ENCODE assay signal across 8 cellular contexts in the genomic region with DNA sequence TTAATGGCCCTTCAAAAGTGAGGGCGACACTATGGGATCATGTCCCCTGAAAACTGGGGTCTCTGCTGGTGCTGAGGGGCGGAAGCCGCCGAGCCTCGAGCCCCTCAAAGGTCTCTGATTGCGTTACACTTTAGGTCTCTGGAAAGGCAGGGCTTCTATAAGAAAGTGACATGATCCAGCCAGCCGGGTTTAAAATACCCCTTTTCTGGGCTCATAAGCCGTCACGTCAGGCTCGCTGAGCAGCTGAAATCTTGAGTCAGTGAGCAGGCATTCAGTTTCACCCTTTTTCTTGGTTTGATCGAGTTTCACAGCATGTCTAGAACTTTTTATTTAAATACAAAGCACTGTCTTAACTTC. TPM values are rescaled to one million over a fixed set of nuclear protein-coding genes. Genes with fewer than 3 reads are reported as not detected.
DNase-seq lines count a peak whose midpoint lies in the region; ATAC-seq, FAIRE-seq and TF ChIP-seq lines count a peak whose summit lies in the region.
"Had no signal": no experiment of that assay in that cellular context is flagged by ENCODE, and none has a peak within 500 bp of the region (broad histone marks: within the 10 kb centered on the region; RNA-seq: fewer than 3 reads in every experiment).

No MANE protein-coding gene starts in this region.

- peaks cover 33% of the 10 kb centered on the region for H3K79me2 ChIP-seq in astrocyte (ENCODE audit: insufficient read depth, low read length)

- no peaks in the 10 kb centered on the region for H3K9me3 Mint-ChIP-seq in astrocyte (ENCODE audit: unreplicated experiment)
- peaks cover 0 to 4% (median 0%) of the 10 kb centered on the region in 9 donors for H3K9me3 Mint-ChIP-seq in naive thymus-derived CD8-positive, alpha-beta T cell

- peaks cover 18% of the 10 kb centered on the region for H3K36me3 ChIP-seq in ES-I3 (ENCODE audit: insufficient read depth, low read length)
- H3K36me3 ChIP-seq in astrocyte (ENCODE audit: insufficient read depth, low read length), result peaks cover 18% of the 10 kb centered on the region
- peaks cover 0 to 20% (median 18%) of the 10 kb centered on the region in 9 donors for H3K36me3 ChIP-seq in heart left ventricle

- ATAC-seq in naive thymus-derived CD8-positive, alpha-beta T cell, result no peak
- ATAC-seq in HG03378 (IDR thresholded peaks at IDR 0.05; ENCODE audit: unreplicated experiment) (no peak), heart left ventricle (no peak), HG03342 (IDR thresholded peaks at IDR 0.05; ENCODE audit: unreplicated experiment) (no peak)

- H3K27me3 Mint-ChIP-seq in astrocyte (ENCODE audit: low read depth, unreplicated experiment), result no peaks in the 10 kb centered on the region
- H3K27me3 Mint-ChIP-seq in naive thymus-derived CD8-positive, alpha-beta T cell, result peaks cover 0 to 13% (median 0%) of the 10 kb centered on the region in 5 donors

- DNase-seq in LNCaP clone FGC (ENCODE audit: low read depth) (no peak), astrocyte (ENCODE audit: low read depth) (peak; percentile 24), heart left ventricle (no peak)
- no peak for DNase-seq in naive thymus-derived CD8-positive, alpha-beta T cell

- TF ChIP-seq POLR2A in heart left ventricle (IDR thresholded peaks at IDR 0.05), result no peak

- H3K9me3 ChIP-seq in ES-I3 (ENCODE audit: control insufficient read depth, insufficient read depth, low read length) (no peaks in the 10 kb centered on the region), astrocyte (ENCODE audit: insufficient read depth, low read depth, low read length) (no peaks in the 10 kb centered on the region), heart left ventricle (no peaks in the 10 kb centered on the region)

- FAIRE-seq in astrocyte (lab: Jason Lieb, UNC), result no peak

- H3K27ac ChIP-seq in astrocyte (ENCODE audit: low read depth, low read length) (peak overlapping the region; percentile 95), heart left ventricle (no peak overlapping the region)

- H4K20me1 ChIP-seq in astrocyte (ENCODE audit: insufficient read depth, low read length), result no peaks in the 10 kb centered on the region

- H3K27me3 ChIP-seq in astrocyte (ENCODE audit: insufficient read depth, low read length) (no peaks in the 10 kb centered on the region), heart left ventricle (no peaks in the 10 kb centered on the region)

- 2 to 10% (median 6%) methylated on average over 10 to 11 of the region's 11 CpGs for WGBS in heart left ventricle, 4 donors

- H3K9ac ChIP-seq in ES-I3 (ENCODE audit: low read depth, low read length) (peak overlapping the region; percentile 95), astrocyte (ENCODE audit: low read length) (peak overlapping the region; percentile 94)

- peaks cover 14% of the 10 kb centered on the region for H3K4me1 Mint-ChIP-seq in astrocyte (ENCODE audit: low read depth, unreplicated experiment)
- H3K4me1 Mint-ChIP-seq in naive thymus-derived CD8-positive, alpha-beta T cell, result peaks cover 9 to 42% (median 22%) of the 10 kb centered on the region in 4 donors

- no peaks in the 10 kb centered on the region for H3K36me3 Mint-ChIP-seq in astrocyte (ENCODE audit: low read depth, unreplicated experiment)
- peaks cover 2 to 20% (median 9%) of the 10 kb centered on the region in 3 donors for H3K36me3 Mint-ChIP-seq in naive thymus-derived CD8-positive, alpha-beta T cell

- H3K27ac Mint-ChIP-seq in astrocyte (ENCODE audit: unreplicated experiment), result peak overlapping the region; percentile 99
- peak overlapping the region in 3 of 10 donors; percentile 98 for H3K27ac Mint-ChIP-seq in naive thymus-derived CD8-positive, alpha-beta T cell

- H3K4me1 ChIP-seq in ES-I3 (ENCODE audit: insufficient read depth, low read length), result peaks cover 12% of the 10 kb centered on the region; the same call in 1 of the 2 replicates
- H3K4me1 ChIP-seq in astrocyte (ENCODE audit: insufficient read depth, low read length), result peaks cover 23% of the 10 kb centered on the region
- peaks cover 2 to 38% (median 29%) of the 10 kb centered on the region in 12 donors for H3K4me1 ChIP-seq in heart left ventricle

- H3K4me2 ChIP-seq in astrocyte (ENCODE audit: low read length), result peak overlapping the region; percentile 85

- POLR2A ChIA-PET in naive thymus-derived CD8-positive, alpha-beta T cell (lab: Charles Lee), result interaction anchor here (0.7 to 2.9 kb wide), 7 partner anchors 13 to 623 kb away, joined by 3 to 82 read pairs (median 11); a partner anchor contains a TSS

- H2AFZ ChIP-seq in astrocyte (ENCODE audit: low read depth, low read length), result peak overlapping the region; percentile 51

- TF ChIP-seq CTCF in LNCaP clone FGC (IDR thresholded peaks at IDR 0.05; ENCODE audit: control insufficient read depth, extremely low read depth, insufficient read depth) (no peak), astrocyte (IDR thresholded peaks at IDR 0.05; ENCODE audit: insufficient read depth, low read depth, low read length) (no peak), heart left ventricle (IDR thresholded peaks at IDR 0.05) (no peak)

- H3K4me3 Mint-ChIP-seq in astrocyte (ENCODE audit: unreplicated experiment), result peak overlapping the region; percentile 94
- peak overlapping the region in 8 of 10 donors; percentile 26 to 99 (median 96) for H3K4me3 Mint-ChIP-seq in naive thymus-derived CD8-positive, alpha-beta T cell

- intact Hi-C loops in heart left ventricle (cut with DNase I), result loop anchor here in 8 of 10 donors (2.0 to 10.0 kb wide), 14 partner anchors 44 to 578 kb away; a partner anchor contains a TSS

- H3K4me3 ChIP-seq in LNCaP clone FGC (ENCODE audit: low read depth, low read length) (peak overlapping the region; percentile 56), astrocyte (ENCODE audit: insufficient read depth, low read depth, low read length) (peak overlapping the region; percentile 70), heart left ventricle (peak overlapping the region in 5 of 12 donors; percentile 88 to 99 (median 97))

RNA-seq across cellular contexts. Expression of a gene that starts 0.6 kb away (rescaled TPM):
- total RNA-seq in astrocyte (177 and 200 TPM in 2 replicates), heart left ventricle (100 to 1,000 TPM; 137 to 215 (median 164) TPM)
- total RNA-seq in naive thymus-derived CD8-positive, alpha-beta T cell, result 100 to 1,000 TPM; 363 to 385 TPM
- 100 to 1,000 TPM; 468 to 703 (median 554) TPM for polyA plus RNA-seq in naive thymus-derived CD8-positive, alpha-beta T cell
- 100 to 1,000 TPM; 236 to 361 TPM for polyA plus RNA-seq in heart left ventricle

RNA-seq across cellular contexts. Expression of a gene that starts 44.0 kb away (rescaled TPM):
- not detected in 2 replicates for total RNA-seq in astrocyte
- total RNA-seq in naive thymus-derived CD8-positive, alpha-beta T cell, result not detected
- polyA plus RNA-seq in naive thymus-derived CD8-positive, alpha-beta T cell, result not detected
- under 1 TPM in 1 of 9 donors, not detected in 8; 0.32 TPM for total RNA-seq in heart left ventricle
- not detected for polyA plus RNA-seq in heart left ventricle
- total RNA-seq: activated CD8-positive, alpha-beta memory T cell treated with anti-CD3 and anti-CD28 coated beads for 36 hours had no signal
